1 cellular context compared by ENCODE assay signal in genomic region chr16:87492721-87493554, GRCh38.
TF ChIP-seq lines count a peak whose summit lies in the region.

ZCCHC14 (minus strand) TSS chr16:87493024; CDS start chr16:87492238, 786 bp downstream.

TF ChIP-seq in HepG2, 621 proteins besides CTCF, POLR2A, EP300 and RAD21 (continued from another document and continues in another):
- TF ChIP-seq, protein P1, sequence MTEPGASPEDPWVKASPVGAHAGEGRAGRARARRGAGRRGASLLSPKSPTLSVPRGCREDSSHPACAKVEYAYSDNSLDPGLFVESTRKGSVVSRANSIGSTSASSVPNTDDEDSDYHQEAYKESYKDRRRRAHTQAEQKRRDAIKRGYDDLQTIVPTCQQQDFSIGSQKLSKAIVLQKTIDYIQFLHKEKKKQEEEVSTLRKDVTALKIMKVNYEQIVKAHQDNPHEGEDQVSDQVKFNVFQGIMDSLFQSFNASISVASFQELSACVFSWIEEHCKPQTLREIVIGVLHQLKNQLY (CRISPR knock-in tag; IDR thresholded peaks at IDR 0.05): no peak
- TF ChIP-seq ZNF552 (CRISPR knock-in tag; IDR thresholded peaks at IDR 0.05; ENCODE audit: borderline replicate concordance) (no peak), ZNF574 (CRISPR knock-in tag; IDR thresholded peaks at IDR 0.05) (peak; percentile 69), IKZF1 (IDR thresholded peaks at IDR 0.05) (no peak), ZNF891 (CRISPR knock-in tag; IDR thresholded peaks at IDR 0.05) (no peak), ZNF703 (CRISPR knock-in tag; IDR thresholded peaks at IDR 0.05; ENCODE audit: borderline replicate concordance) (peak; percentile 61; the same call in 1 of the 2 replicates), ZSCAN22 (CRISPR knock-in tag; IDR thresholded peaks at IDR 0.05) (no peak), PRPF4 (IDR thresholded peaks at IDR 0.05; ENCODE audit: low read depth, low read length, poor library complexity, severe bottlenecking) (no peak), PRDM15 (CRISPR knock-in tag; IDR thresholded peaks at IDR 0.05) (peak; percentile 99), FIP1L1 (IDR thresholded peaks at IDR 0.05; ENCODE audit: borderline replicate concordance, insufficient read depth, low read depth, low read length) (no peak), CENPX (CRISPR knock-in tag; IDR thresholded peaks at IDR 0.05) (no peak), STAG1 (CRISPR knock-in tag; IDR thresholded peaks at IDR 0.05) (no peak), PITX1 (CRISPR knock-in tag; IDR thresholded peaks at IDR 0.05) (peak; percentile 26; the same call in 1 of the 2 replicates), CHCHD3 (CRISPR knock-in tag; IDR thresholded peaks at IDR 0.05) (no peak), HES4 (CRISPR knock-in tag; IDR thresholded peaks at IDR 0.05; ENCODE audit: borderline replicate concordance) (peak; percentile 95), SNRNP70 (IDR thresholded peaks at IDR 0.05; ENCODE audit: low read depth, low read length) (no peak), KLF12 (CRISPR knock-in tag; IDR thresholded peaks at IDR 0.05; ENCODE audit: borderline replicate concordance) (no peak), ZBTB1 (CRISPR knock-in tag; IDR thresholded peaks at IDR 0.05; ENCODE audit: borderline replicate concordance) (no peak), ZNF841 (CRISPR knock-in tag; IDR thresholded peaks at IDR 0.05; ENCODE audit: borderline replicate concordance) (no peak), ZNF646 (CRISPR knock-in tag; IDR thresholded peaks at IDR 0.05) (no peak), ZBTB3 (CRISPR knock-in tag; IDR thresholded peaks at IDR 0.05; ENCODE audit: borderline replicate concordance, low read depth) (no peak), GLI4 (CRISPR knock-in tag; IDR thresholded peaks at IDR 0.05; ENCODE audit: borderline replicate concordance) (no peak), TOPORS (CRISPR knock-in tag; IDR thresholded peaks at IDR 0.05) (no peak), SRSF9 (IDR thresholded peaks at IDR 0.05; ENCODE audit: borderline replicate concordance, insufficient read depth, low read depth, low read length, poor library complexity, severe bottlenecking) (no peak), ZNF326 (CRISPR knock-in tag; IDR thresholded peaks at IDR 0.05; ENCODE audit: borderline replicate concordance) (no peak), SP1 (IDR thresholded peaks at IDR 0.05) (peak; percentile 89), SP1 (CRISPR knock-in tag; IDR thresholded peaks at IDR 0.05) (peak; percentile 94), NRL (CRISPR knock-in tag; IDR thresholded peaks at IDR 0.05; ENCODE audit: borderline replicate concordance) (peak; percentile 73; the same call in 1 of the 2 replicates), ZNF607 (CRISPR knock-in tag; IDR thresholded peaks at IDR 0.05; ENCODE audit: borderline replicate concordance) (peak; percentile 74; the same call in 1 of the 2 replicates), HDAC6 (IDR thresholded peaks at IDR 0.05; ENCODE audit: low read depth, low read length) (no peak), ZNF569 (CRISPR knock-in tag; IDR thresholded peaks at IDR 0.05; ENCODE audit: borderline replicate concordance) (no peak), MAZ (IDR thresholded peaks at IDR 0.05; ENCODE audit: borderline replicate concordance, low read depth, low read length) (no peak; the same call in 1 of the 2 replicates), MAZ (CRISPR knock-in tag; IDR thresholded peaks at IDR 0.05; ENCODE audit: low read depth) (peak; percentile 96), NR2F2 (IDR thresholded peaks at IDR 0.05; ENCODE audit: borderline replicate concordance, low read depth) (no peak), TRIM22 (IDR thresholded peaks at IDR 0.05) (no peak)
- TF ChIP-seq, protein P2, sequence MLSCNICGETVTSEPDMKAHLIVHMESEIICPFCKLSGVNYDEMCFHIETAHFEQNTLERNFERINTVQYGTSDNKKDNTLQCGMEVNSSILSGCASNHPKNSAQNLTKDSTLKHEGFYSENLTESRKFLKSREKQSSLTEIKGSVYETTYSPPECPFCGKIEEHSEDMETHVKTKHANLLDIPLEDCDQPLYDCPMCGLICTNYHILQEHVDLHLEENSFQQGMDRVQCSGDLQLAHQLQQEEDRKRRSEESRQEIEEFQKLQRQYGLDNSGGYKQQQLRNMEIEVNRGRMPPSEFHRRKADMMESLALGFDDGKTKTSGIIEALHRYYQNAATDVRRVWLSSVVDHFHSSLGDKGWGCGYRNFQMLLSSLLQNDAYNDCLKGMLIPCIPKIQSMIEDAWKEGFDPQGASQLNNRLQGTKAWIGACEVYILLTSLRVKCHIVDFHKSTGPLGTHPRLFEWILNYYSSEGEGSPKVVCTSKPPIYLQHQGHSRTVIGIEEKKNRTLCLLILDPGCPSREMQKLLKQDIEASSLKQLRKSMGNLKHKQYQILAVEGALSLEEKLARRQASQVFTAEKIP (CRISPR knock-in tag; IDR thresholded peaks at IDR 0.05; ENCODE audit: borderline replicate concordance): no peak
- TF ChIP-seq, protein P3, sequence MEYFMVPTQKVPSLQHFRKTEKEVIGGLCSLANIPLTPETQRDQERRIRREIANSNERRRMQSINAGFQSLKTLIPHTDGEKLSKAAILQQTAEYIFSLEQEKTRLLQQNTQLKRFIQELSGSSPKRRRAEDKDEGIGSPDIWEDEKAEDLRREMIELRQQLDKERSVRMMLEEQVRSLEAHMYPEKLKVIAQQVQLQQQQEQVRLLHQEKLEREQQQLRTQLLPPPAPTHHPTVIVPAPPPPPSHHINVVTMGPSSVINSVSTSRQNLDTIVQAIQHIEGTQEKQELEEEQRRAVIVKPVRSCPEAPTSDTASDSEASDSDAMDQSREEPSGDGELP (IDR thresholded peaks at IDR 0.05; ENCODE audit: borderline replicate concordance, low read depth): peak; percentile 20; the same call in 1 of the 2 replicates
- TF ChIP-seq, protein P4, sequence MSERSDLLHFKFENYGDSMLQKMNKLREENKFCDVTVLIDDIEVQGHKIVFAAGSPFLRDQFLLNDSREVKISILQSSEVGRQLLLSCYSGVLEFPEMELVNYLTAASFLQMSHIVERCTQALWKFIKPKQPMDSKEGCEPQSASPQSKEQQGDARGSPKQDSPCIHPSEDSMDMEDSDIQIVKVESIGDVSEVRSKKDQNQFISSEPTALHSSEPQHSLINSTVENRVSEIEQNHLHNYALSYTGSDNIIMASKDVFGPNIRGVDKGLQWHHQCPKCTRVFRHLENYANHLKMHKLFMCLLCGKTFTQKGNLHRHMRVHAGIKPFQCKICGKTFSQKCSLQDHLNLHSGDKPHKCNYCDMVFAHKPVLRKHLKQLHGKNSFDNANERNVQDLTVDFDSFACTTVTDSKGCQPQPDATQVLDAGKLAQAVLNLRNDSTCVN (CRISPR knock-in tag; IDR thresholded peaks at IDR 0.05; ENCODE audit: borderline replicate concordance): peak; percentile 16; the same call in 1 of the 2 replicates
- TF ChIP-seq, protein P5, sequence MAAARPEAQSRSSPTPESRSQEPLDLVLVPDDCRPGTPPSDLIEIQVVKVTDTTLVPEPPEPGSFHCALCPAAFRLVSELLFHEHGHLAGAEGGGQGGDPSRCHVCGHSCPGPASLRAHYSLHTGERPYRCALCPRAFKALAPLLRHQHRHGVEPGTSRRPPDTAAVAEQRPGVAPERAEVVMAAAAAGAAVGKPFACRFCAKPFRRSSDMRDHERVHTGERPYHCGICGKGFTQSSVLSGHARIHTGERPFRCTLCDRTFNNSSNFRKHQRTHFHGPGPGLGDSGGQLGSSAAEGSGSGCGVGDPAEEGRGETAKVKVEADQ (CRISPR knock-in tag; IDR thresholded peaks at IDR 0.05; ENCODE audit: borderline replicate concordance): no peak
